In the genomic region with DNA sequence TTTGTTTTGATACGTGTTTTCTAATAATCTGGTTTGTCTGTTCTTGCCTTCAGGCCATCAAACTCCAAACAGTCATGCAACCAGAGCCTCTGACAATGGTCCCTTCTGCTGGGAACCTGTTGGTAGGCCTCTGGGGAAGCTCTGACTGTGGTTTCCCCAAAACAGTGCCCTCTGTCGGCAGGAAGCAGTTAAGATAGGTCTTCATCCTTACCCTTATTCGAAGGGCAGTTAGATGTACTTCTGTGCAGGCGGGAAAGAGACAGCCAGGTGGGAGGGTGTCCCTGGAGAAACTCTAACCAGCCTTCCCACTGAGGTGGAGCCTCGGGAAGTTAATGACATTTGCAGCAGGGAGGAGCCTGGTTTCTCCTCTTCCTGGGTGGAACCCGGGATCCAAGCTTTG, we compare ENCODE assay signal across 8 cellular contexts.
DNase-seq lines count a peak whose midpoint lies in the region; ATAC-seq, FAIRE-seq and TF ChIP-seq lines count a peak whose summit lies in the region.

No MANE protein-coding gene starts in this region.

- intact Hi-C loops in endothelial cell of umbilical vein (cut with micrococcal nuclease) = no loop called here
- intact Hi-C loops in esophagus muscularis mucosa (cut with DNase I) = no loop called here

- H4K20me1 ChIP-seq in DOHH2 (ENCODE audit: control insufficient read depth, insufficient read depth, low read depth, low read length) (no peaks in the 10 kb centered on the region), endothelial cell of umbilical vein (replicated peaks; ENCODE audit: control insufficient read depth, extremely low read depth, insufficient read depth, low read length) (no peaks in the 10 kb centered on the region)

- no peaks in the 10 kb centered on the region for H3K9me2 ChIP-seq in DOHH2 (replicated peaks; ENCODE audit: control insufficient read depth, low read length)

- no peak overlapping the region for H2AFZ ChIP-seq in endothelial cell of umbilical vein (ENCODE audit: low read depth, low read length)

- no peak for DNase-seq in endothelial cell of umbilical vein (ENCODE audit: low read depth, low spot score)
- DNase-seq in esophagus muscularis mucosa (ENCODE audit: extremely low spot score) = no peak
- no peak for DNase-seq in T-helper 1 cell
- DNase-seq in activated effector memory CD4-positive, alpha-beta T cell treated with anti-CD3 and anti-CD28 coated beads, Interleukin-2, amount 50 U/mL, for 16 hours = no peak
- DNase-seq in NCI-H2171 treated with DMSO at 0.1 percent for 48 hours (lab: John Stamatoyannopoulos, UW) = no peak

- ATAC-seq in GM19397 (IDR thresholded peaks at IDR 0.05; ENCODE audit: unreplicated experiment) = peak; percentile 88

- H3K4me3 ChIP-seq in DOHH2 (ENCODE audit: low read length) (no peak overlapping the region), endothelial cell of umbilical vein (replicated peaks in 1 of 3; ENCODE audit: insufficient read depth in 1 of 3, low read depth in 1 of 3, low read length in 3 of 3) (no peak overlapping the region), esophagus muscularis mucosa (no peak overlapping the region)

- TF ChIP-seq POLR2A in endothelial cell of umbilical vein (IDR thresholded peaks at IDR 0.05; ENCODE audit: low read depth, low read length) = no peak
- no peak for TF ChIP-seq POLR2A in esophagus muscularis mucosa (IDR thresholded peaks at IDR 0.05; ENCODE audit: low read depth)

- dilution Hi-C loops in endothelial cell of umbilical vein (cut with MboI; ENCODE audit: extremely low pct_ligation_motif_present, low sequenced_read_pairs) = no loop called here

- CTCF ChIA-PET in endothelial cell of umbilical vein (lab: Charles Lee) = interaction anchor here (0.6 to 1.6 kb wide), 8 partner anchors 9 to 371 kb away, joined by 3 to 20 read pairs (median 3); partner anchors contain the start of gene VGLL3

- no TSS peak for BruUV-seq in endothelial cell of umbilical vein (replicated peaks; lab: Mats Ljungman, UMichigan)

- H3K79me2 ChIP-seq in DOHH2 (ENCODE audit: control insufficient read depth, low read length) (no peaks in the 10 kb centered on the region), endothelial cell of umbilical vein (ENCODE audit: control insufficient read depth, insufficient read depth, low read length) (no peaks in the 10 kb centered on the region)

- TF ChIP-seq CTCF in DOHH2 (IDR thresholded peaks at IDR 0.05; ENCODE audit: low read depth, low read length, poor library complexity, severe bottlenecking) (peak; percentile 51), endothelial cell of umbilical vein (IDR thresholded peaks at IDR 0.05; ENCODE audit: extremely low read depth in 1 of 2, insufficient read depth in 1 of 2, low read depth in 1 of 2, low read length in 2 of 2) (peak; percentile 11 to 22), esophagus muscularis mucosa (IDR thresholded peaks at IDR 0.05) (peak in 1 of 3 experiments; percentile 4)

- H3K9ac ChIP-seq in endothelial cell of umbilical vein (replicated peaks; ENCODE audit: extremely low read depth, insufficient read depth, low read length) = no peak overlapping the region

- no peaks in the 10 kb centered on the region for H3K9me3 ChIP-seq in DOHH2 (ENCODE audit: control insufficient read depth, insufficient read depth, low read length)
- no peaks in the 10 kb centered on the region for H3K9me3 ChIP-seq in endothelial cell of umbilical vein (replicated peaks; ENCODE audit: control insufficient read depth, insufficient read depth, low read length)
- peaks cover 0 to 16% (median 12%) of the 10 kb centered on the region in 4 donors for H3K9me3 ChIP-seq in esophagus muscularis mucosa

- H3K9me1 ChIP-seq in endothelial cell of umbilical vein (replicated peaks; ENCODE audit: control insufficient read depth, extremely low read depth, insufficient read depth, low read length) = no peaks in the 10 kb centered on the region

- POLR2A ChIA-PET in endothelial cell of umbilical vein (lab: Charles Lee) = no interaction called here

- no peaks in the 10 kb centered on the region for H3F3A ChIP-seq in DOHH2 (ENCODE audit: control insufficient read depth, insufficient read depth)

- no peaks in the 10 kb centered on the region for H3K4me1 ChIP-seq in DOHH2 (ENCODE audit: control insufficient read depth, low read length)
- no peaks in the 10 kb centered on the region for H3K4me1 ChIP-seq in endothelial cell of umbilical vein (ENCODE audit: control insufficient read depth, extremely low read depth, insufficient read depth, low read length)
- no peaks in the 10 kb centered on the region for H3K4me1 ChIP-seq in esophagus muscularis mucosa

- peak; percentile 25 for TF ChIP-seq RAD21 in Ishikawa (IDR thresholded peaks at IDR 0.05; ENCODE audit: low read depth)

- no peak overlapping the region for H3K4me2 ChIP-seq in DOHH2 (ENCODE audit: low read length)
- H3K4me2 ChIP-seq in endothelial cell of umbilical vein (ENCODE audit: insufficient read depth, low read length) = no peak overlapping the region

- no peaks in the 10 kb centered on the region for H3K36me3 ChIP-seq in DOHH2 (ENCODE audit: control insufficient read depth, low read length)
- no peaks in the 10 kb centered on the region for H3K36me3 ChIP-seq in endothelial cell of umbilical vein (ENCODE audit: control insufficient read depth in 2 of 2, extremely low read depth in 1 of 2, insufficient read depth in 2 of 2, low read length in 2 of 2)
- H3K36me3 ChIP-seq in esophagus muscularis mucosa = no peaks in the 10 kb centered on the region

- 42% methylated on average over 6 of the region's 6 CpGs for WGBS in esophagus muscularis mucosa

- H3K27me3 ChIP-seq in DOHH2 (ENCODE audit: control insufficient read depth, low read length) = no peaks in the 10 kb centered on the region
- no peaks in the 10 kb centered on the region for H3K27me3 ChIP-seq in endothelial cell of umbilical vein (ENCODE audit: control insufficient read depth in 2 of 2, insufficient read depth in 2 of 2, low read length in 2 of 2)
- no peaks in the 10 kb centered on the region for H3K27me3 ChIP-seq in esophagus muscularis mucosa

- H3K27ac ChIP-seq in DOHH2 (ENCODE audit: low read depth, low read length) (no peak overlapping the region), endothelial cell of umbilical vein (ENCODE audit: insufficient read depth, low read depth, low read length) (no peak overlapping the region), esophagus muscularis mucosa (replicated peaks in 1 of 4) (no peak overlapping the region)

- no peak for TF ChIP-seq EP300 in Ishikawa (IDR thresholded peaks at IDR 0.05; ENCODE audit: borderline replicate concordance)
- no peak for TF ChIP-seq EP300 in esophagus muscularis mucosa (IDR thresholded peaks at IDR 0.05)

- no peak for FAIRE-seq in endothelial cell of umbilical vein (lab: Jason Lieb, UNC)

TF ChIP-seq in Ishikawa, 13 proteins besides CTCF, POLR2A, EP300 and RAD21 (continues in another document):
- TF ChIP-seq CEBPB (IDR thresholded peaks at IDR 0.05) = no peak
- TF ChIP-seq EGR1 (IDR thresholded peaks at IDR 0.05) = no peak
- TF ChIP-seq TAF1 (IDR thresholded peaks at IDR 0.05; ENCODE audit: low read depth) = no peak
- TF ChIP-seq CREB1 (IDR thresholded peaks at IDR 0.05; ENCODE audit: low read depth) = no peak
- TF ChIP-seq, protein P1, sequence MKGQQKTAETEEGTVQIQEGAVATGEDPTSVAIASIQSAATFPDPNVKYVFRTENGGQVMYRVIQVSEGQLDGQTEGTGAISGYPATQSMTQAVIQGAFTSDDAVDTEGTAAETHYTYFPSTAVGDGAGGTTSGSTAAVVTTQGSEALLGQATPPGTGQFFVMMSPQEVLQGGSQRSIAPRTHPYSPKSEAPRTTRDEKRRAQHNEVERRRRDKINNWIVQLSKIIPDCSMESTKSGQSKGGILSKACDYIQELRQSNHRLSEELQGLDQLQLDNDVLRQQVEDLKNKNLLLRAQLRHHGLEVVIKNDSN (IDR thresholded peaks at IDR 0.05) = no peak

TF ChIP-seq in endothelial cell of umbilical vein, 7 proteins besides CTCF, POLR2A, EP300 and RAD21:
- no peak for TF ChIP-seq FOS (IDR thresholded peaks at IDR 0.05; ENCODE audit: borderline replicate concordance, insufficient read depth, low read length)
- TF ChIP-seq JUN (IDR thresholded peaks at IDR 0.05; ENCODE audit: borderline replicate concordance, insufficient read depth, insufficient read length, low read depth) = no peak
- TF ChIP-seq POLR2AphosphoS5 (IDR thresholded peaks at IDR 0.05; ENCODE audit: insufficient read depth, low read depth, low read length) = no peak
- no peak for TF ChIP-seq EZH2 (IDR thresholded peaks at IDR 0.05; ENCODE audit: borderline replicate concordance, low read depth, low read length, severe bottlenecking)
